In the genomic region with DNA sequence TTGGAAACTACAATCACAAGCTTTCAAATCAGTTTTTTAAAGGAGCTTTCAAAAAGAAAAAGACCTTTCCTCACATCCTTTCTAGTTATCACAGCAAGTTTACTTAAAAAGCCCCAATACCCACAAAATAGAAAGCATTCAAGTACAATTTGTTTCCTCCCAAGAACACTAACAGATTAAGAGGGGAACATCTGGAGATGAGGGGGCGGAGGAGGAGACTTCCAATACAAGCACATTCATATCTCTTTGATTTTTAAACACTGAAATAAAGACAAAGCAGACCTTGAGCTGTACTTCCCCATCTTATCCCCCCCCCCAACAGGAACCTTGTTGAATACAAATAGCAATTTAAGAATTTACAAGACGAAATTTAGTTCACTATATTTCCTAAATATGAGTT, we compare ENCODE assay signal across 8 cellular contexts. TPM values are rescaled to one million over a fixed set of nuclear protein-coding genes. Genes with fewer than 3 reads are reported as not detected.
DNase-seq lines count a peak whose midpoint lies in the region; ATAC-seq and TF ChIP-seq lines count a peak whose summit lies in the region.

No MANE protein-coding gene starts in this region.

- 0% methylated on average over 1 of the region's 2 CpGs for WGBS in HUES64
- WGBS in lower leg skin, 2 donors: 7% methylated on average over 2 of the region's 2 CpGs

- no peak overlapping the region for H3K27ac ChIP-seq in HUES64 (ENCODE audit: low read depth, low read length)
- H3K27ac ChIP-seq in naive thymus-derived CD4-positive, alpha-beta T cell (ENCODE audit: low read depth, low read length): peak overlapping the region; percentile 98

- CTCF ChIA-PET in naive thymus-derived CD4-positive, alpha-beta T cell (lab: Charles Lee): interaction anchor here (0.6 kb wide), 1 partner anchor 33 kb away, joined by 3 read pairs; no protein-coding TSS in a partner anchor

- no peak for DNase-seq in AG09309 (ENCODE audit: low read depth)
- peak in 1 of 2 donors; percentile 29 for DNase-seq in cardiac fibroblast (ENCODE audit: low read depth in 2 of 2)
- no peak for DNase-seq in naive thymus-derived CD4-positive, alpha-beta T cell
- no peak for DNase-seq in lower leg skin (ENCODE audit: low spot score in 2 of 2)
- DNase-seq in HuH-7.5 (ENCODE audit: low spot score): no peak
- no peak for DNase-seq in stimulated activated naive CD4-positive, alpha-beta T cell (lab: John Stamatoyannopoulos, UW)
- DNase-seq in activated CD4-positive, alpha-beta T cell treated with anti-CD3 and anti-CD28 coated beads for 1 hour: no peak

- no peak for ATAC-seq in naive thymus-derived CD4-positive, alpha-beta T cell

- intact Hi-C loops in naive thymus-derived CD4-positive, alpha-beta T cell (cut with micrococcal nuclease): loop anchor here (1.0 to 2.0 kb wide), 3 partner anchors 20 to 33 kb away; no protein-coding TSS in a partner anchor
- intact Hi-C loops in lower leg skin (cut with DNase I; ENCODE audit: low total_unique reads): no loop called here

- peaks cover 0 to 5% (median 0%) of the 10 kb centered on the region in 11 donors for H3K9me3 Mint-ChIP-seq in naive thymus-derived CD4-positive, alpha-beta T cell

- H3K4me3 Mint-ChIP-seq in naive thymus-derived CD4-positive, alpha-beta T cell: peak overlapping the region; percentile 97 to 100 (median 99)

- H3K36me3 Mint-ChIP-seq in naive thymus-derived CD4-positive, alpha-beta T cell: peaks cover 3 to 16% (median 7%) of the 10 kb centered on the region in 5 donors

- H3K4me3 ChIP-seq in AG09309 (ENCODE audit: control insufficient read depth, low read depth, low read length) (peak overlapping the region; percentile 69), HUES64 (ENCODE audit: low read length) (peak overlapping the region; percentile 81), cardiac fibroblast (replicated peaks in 1 of 2; ENCODE audit: low read depth in 2 of 2, low read length in 2 of 2) (peak overlapping the region; percentile 84 to 93), lower leg skin (ENCODE audit: low read depth, poor library complexity, severe bottlenecking) (no peak overlapping the region)
- H3K4me3 ChIP-seq in naive thymus-derived CD4-positive, alpha-beta T cell (ENCODE audit: low read length): peak overlapping the region; percentile 100

- no peak for TF ChIP-seq POLR2A in lower leg skin (IDR thresholded peaks at IDR 0.05)

- no peaks in the 10 kb centered on the region for H3K9me3 ChIP-seq in HUES64 (ENCODE audit: insufficient read depth, low read depth, low read length)
- no peaks in the 10 kb centered on the region for H3K9me3 ChIP-seq in naive thymus-derived CD4-positive, alpha-beta T cell (ENCODE audit: control insufficient read depth in 2 of 3, low read length in 3 of 3)

- peak overlapping the region; percentile 99 for H3K9ac ChIP-seq in HUES64 (ENCODE audit: low read depth, low read length)

- peaks cover 7% of the 10 kb centered on the region; the same call in 1 of the 2 replicates for H3K36me3 ChIP-seq in HUES64 (ENCODE audit: insufficient read depth, low read length)
- H3K36me3 ChIP-seq in naive thymus-derived CD4-positive, alpha-beta T cell (ENCODE audit: control insufficient read depth in 2 of 3, insufficient read depth in 3 of 3, low read length in 3 of 3): peaks cover 0 to 13% (median 0%) of the 10 kb centered on the region in 3 experiments

- H3K27ac Mint-ChIP-seq in naive thymus-derived CD4-positive, alpha-beta T cell: peak overlapping the region; percentile 97 to 100 (median 99)

- POLR2A ChIA-PET in naive thymus-derived CD4-positive, alpha-beta T cell (lab: Charles Lee): interaction anchor here (0.6 to 1.5 kb wide), 2 partner anchors 21 to 24 kb away, joined by 3 to 10 read pairs; no protein-coding TSS in a partner anchor

- H3K4me1 Mint-ChIP-seq in naive thymus-derived CD4-positive, alpha-beta T cell: peaks cover 32 to 64% (median 50%) of the 10 kb centered on the region in 7 donors

- peaks cover 25% of the 10 kb centered on the region for H3K4me1 ChIP-seq in HUES64 (ENCODE audit: insufficient read depth, low read length)
- peaks cover 36% of the 10 kb centered on the region in 2 donors for H3K4me1 ChIP-seq in naive thymus-derived CD4-positive, alpha-beta T cell (ENCODE audit: control insufficient read depth in 2 of 2, insufficient read depth in 2 of 2, low read length in 2 of 2)

- TF ChIP-seq CTCF in AG09309 (IDR thresholded peaks at IDR 0.05; ENCODE audit: control insufficient read depth, insufficient read depth, low read depth, low read length, missing control alignments): no peak
- no peak for TF ChIP-seq CTCF in cardiac fibroblast (IDR thresholded peaks at IDR 0.05; ENCODE audit: low read depth, low read length)
- no peak for TF ChIP-seq CTCF in lower leg skin (IDR thresholded peaks at IDR 0.05)

- peaks cover 0 to 6% (median 0%) of the 10 kb centered on the region in 5 donors for H3K27me3 Mint-ChIP-seq in naive thymus-derived CD4-positive, alpha-beta T cell

- H3K27me3 ChIP-seq in HUES64 (ENCODE audit: insufficient read depth, low read length): no peaks in the 10 kb centered on the region
- H3K27me3 ChIP-seq in naive thymus-derived CD4-positive, alpha-beta T cell (ENCODE audit: control insufficient read depth in 2 of 2, insufficient read depth in 2 of 2, low read length in 2 of 2): no peaks in the 10 kb centered on the region

RNA-seq across cellular contexts. Expression of gene YWHAE, which starts 2.0 kb away (rescaled TPM):
- polyA plus RNA-seq in HUES64 (2013, experiment 1 of 2): 898 TPM
- polyA plus RNA-seq in HUES64 (2013, experiment 2 of 2): 937 TPM
- 100 to 1,000 TPM; 119 to 317 (median 127) TPM for total RNA-seq in naive thymus-derived CD4-positive, alpha-beta T cell
- polyA plus RNA-seq in naive thymus-derived CD4-positive, alpha-beta T cell: 10 to 100 TPM; 30.6 to 37.3 TPM
- total RNA-seq in lower leg skin: 100 to 1,000 TPM; 431 to 648 (median 506) TPM

RNA-seq across cellular contexts. Expression of gene CRK, which starts 58.0 kb away (rescaled TPM):
- polyA plus RNA-seq in HUES64 (2013, experiment 1 of 2): 41.3 TPM
- 38.9 TPM for polyA plus RNA-seq in HUES64 (2013, experiment 2 of 2)
- total RNA-seq in naive thymus-derived CD4-positive, alpha-beta T cell: 10 to 100 TPM; 16.9 to 29.0 (median 20.9) TPM
- 10 to 100 TPM; 20.0 to 24.3 TPM for polyA plus RNA-seq in naive thymus-derived CD4-positive, alpha-beta T cell
- total RNA-seq in lower leg skin: 10 to 100 TPM; 48.2 to 70.0 (median 50.7) TPM
